In genomic region chr17:14303343-14304221, GRCh38 we compare ENCODE assay signal across 9 cellular contexts. TPM values are rescaled to one million over a fixed set of nuclear protein-coding genes. Genes with fewer than 3 reads are reported as not detected.
DNase-seq lines count a peak whose midpoint lies in the region; TF ChIP-seq lines count a peak whose summit lies in the region.
"Had no signal": no experiment of that assay in that cellular context is flagged by ENCODE, and none has a peak within 500 bp of the region (broad histone marks: within the 10 kb centered on the region; RNA-seq: fewer than 3 reads in every experiment).

No MANE protein-coding gene starts in this region.

- peak overlapping the region in 2 of 3 donors; percentile 41 to 56 for H3K4me3 ChIP-seq in skeletal muscle tissue (ENCODE audit: low read length in 3 of 3)

- H3K9me3 ChIP-seq in skeletal muscle tissue (ENCODE audit: control insufficient read depth in 3 of 3, low read length in 3 of 3): no peaks in the 10 kb centered on the region
- H3K9me3 ChIP-seq: tibial nerve had no signal

- no peak overlapping the region for H3K27ac ChIP-seq in skeletal muscle tissue (ENCODE audit: low read depth, low read length)
- H3K27ac ChIP-seq: tibial nerve had no signal

- H3K27me3 Mint-ChIP-seq in HFFc6 (ENCODE audit: insufficient read depth): no peaks in the 10 kb centered on the region; the same call in 1 of the 2 replicates

- DNase-seq in HFFc6 (no peak), glomerular visceral epithelial cell (ENCODE audit: extremely low spot score) (peak; percentile 32), SIG-M5 treated with dmso at 0.1 percent for 504 hours (lab: John Stamatoyannopoulos, UW; ENCODE audit: unreplicated experiment) (no peak), NCI-H2196 (lab: John Stamatoyannopoulos, UW; ENCODE audit: unreplicated experiment) (no peak), hepatic stellate cell (ENCODE audit: low spot score) (no peak), inferior parietal cortex (ENCODE audit: extremely low spot score) (no peak)
- DNase-seq in activated CD8-positive, alpha-beta memory T cell treated with anti-CD3 and anti-CD28 coated beads, Interleukin-2, amount 50 U/mL, for 48 hours: peak; percentile 61

- H3K4me1 Mint-ChIP-seq in HFFc6 (ENCODE audit: low read depth): peaks cover 68% of the 10 kb centered on the region

- no peaks in the 10 kb centered on the region for H3K9me3 Mint-ChIP-seq in HFFc6

- H3K9ac ChIP-seq in skeletal muscle tissue (ENCODE audit: low read depth in 1 of 3, low read length in 3 of 3): peak overlapping the region in 1 of 3 donors; percentile 62

- H3K36me3 ChIP-seq in skeletal muscle tissue (ENCODE audit: control insufficient read depth in 3 of 3, insufficient read depth in 3 of 3, low read length in 3 of 3): no peaks in the 10 kb centered on the region
- H3K36me3 ChIP-seq: tibial nerve had no signal

- H3K27me3 ChIP-seq in skeletal muscle tissue (ENCODE audit: control insufficient read depth in 3 of 3, insufficient read depth in 3 of 3, low read length in 3 of 3): peaks cover 43 to 75% (median 71%) of the 10 kb centered on the region in 3 donors

- peaks cover 38 to 41% (median 39%) of the 10 kb centered on the region in 3 donors for H3K4me1 ChIP-seq in skeletal muscle tissue (ENCODE audit: control insufficient read depth in 3 of 3, insufficient read depth in 3 of 3, low read length in 3 of 3)

- H3K4me3 Mint-ChIP-seq in HFFc6: peak overlapping the region; percentile 95

- peak overlapping the region; percentile 90 for H3K27ac Mint-ChIP-seq in HFFc6

- H3K36me3 Mint-ChIP-seq in HFFc6 (ENCODE audit: low read depth): peaks cover 20% of the 10 kb centered on the region

- TF ChIP-seq CTCF in HFFc6 (IDR thresholded peaks at IDR 0.05): no peak

RNA-seq across cellular contexts. Expression of gene HS3ST3B1, which starts 2.7 kb away (rescaled TPM):
- 10 to 100 TPM; 18.3 to 24.6 (median 22.3) TPM for total RNA-seq in HFFc6 (2021; fragmentation: NEBNext Ultra II Directional; extraction: Animal tissue kit (Norgen Biotek cat#: 25700))
- total RNA-seq in skeletal muscle tissue: 2.6 TPM

Comparison
In these comparisons a context has a peak if more than half of its experiments do, and no peak if none do; other contexts are left out.
1. DNase-seq: peak in activated CD8-positive, alpha-beta memory T cell treated with anti-CD3 and anti-CD28 coated beads, Interleukin-2, amount 50 U/mL, for 48 hours (single experiment) and glomerular visceral epithelial cell (single experiment); none in HFFc6 (single experiment), SIG-M5 treated with dmso at 0.1 percent for 504 hours (single experiment), NCI-H2196 (single experiment), hepatic stellate cell (single experiment) and inferior parietal cortex (single experiment).